ENCODE assay signal across 8 cellular contexts in the genomic region with DNA sequence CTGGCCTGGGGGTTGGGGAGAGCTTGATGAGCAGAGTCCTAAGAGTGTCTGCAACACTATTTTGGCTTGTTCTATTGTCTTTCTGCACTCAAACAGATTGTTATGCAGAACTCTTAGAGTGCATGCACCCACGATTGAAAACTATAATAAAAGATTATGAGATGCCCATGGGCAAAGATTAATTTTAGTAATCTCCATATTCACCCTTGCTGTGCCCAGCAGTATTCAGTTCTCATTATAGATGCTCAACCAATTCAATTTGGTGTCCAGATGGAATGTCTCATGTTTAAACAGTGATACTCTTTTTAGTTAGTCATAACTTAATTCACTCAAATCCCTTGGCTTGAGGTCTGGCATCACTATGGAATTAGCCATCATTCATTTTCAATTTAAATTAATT.
"Had no signal": no experiment of that assay in that cellular context is flagged by ENCODE, and none has a peak within 500 bp of the region (broad histone marks: within the 10 kb centered on the region; RNA-seq: fewer than 3 reads in every experiment).

No MANE protein-coding gene starts in this region.

- DNase-seq: GDM1, GF-D8 had no signal

- H3K4me3 ChIP-seq: GM12878 had no signal

- FAIRE-seq: G401.6, GM12878, GM12891, GM12892, GM18507, GM19239 had no signal
